In the genomic region with DNA sequence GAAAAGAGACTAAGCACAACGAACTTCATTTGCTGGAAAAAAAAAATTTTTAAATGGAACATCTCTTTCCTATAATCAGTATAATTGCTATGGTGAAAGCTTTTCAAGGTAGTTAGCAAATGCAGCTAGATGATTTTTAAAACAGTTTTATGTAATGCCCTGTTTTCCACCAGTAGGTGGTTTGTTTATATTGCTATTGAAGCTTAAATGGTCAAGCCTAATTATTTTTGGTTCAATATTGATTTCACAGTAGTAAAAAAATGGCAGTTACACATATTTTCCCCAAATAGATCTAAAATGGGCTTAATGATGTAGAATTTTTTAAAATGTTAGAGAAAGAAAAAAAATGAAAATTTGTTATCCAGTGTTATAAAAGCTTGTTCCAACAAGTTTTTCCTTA, we compare ENCODE assay signal across 1 cellular context.
TF ChIP-seq lines count a peak whose summit lies in the region.

No MANE protein-coding gene starts in this region.

TF ChIP-seq in WTC11, 78 proteins besides CTCF, POLR2A, EP300 and RAD21 (continued from another document):
- TF ChIP-seq, protein P1, sequence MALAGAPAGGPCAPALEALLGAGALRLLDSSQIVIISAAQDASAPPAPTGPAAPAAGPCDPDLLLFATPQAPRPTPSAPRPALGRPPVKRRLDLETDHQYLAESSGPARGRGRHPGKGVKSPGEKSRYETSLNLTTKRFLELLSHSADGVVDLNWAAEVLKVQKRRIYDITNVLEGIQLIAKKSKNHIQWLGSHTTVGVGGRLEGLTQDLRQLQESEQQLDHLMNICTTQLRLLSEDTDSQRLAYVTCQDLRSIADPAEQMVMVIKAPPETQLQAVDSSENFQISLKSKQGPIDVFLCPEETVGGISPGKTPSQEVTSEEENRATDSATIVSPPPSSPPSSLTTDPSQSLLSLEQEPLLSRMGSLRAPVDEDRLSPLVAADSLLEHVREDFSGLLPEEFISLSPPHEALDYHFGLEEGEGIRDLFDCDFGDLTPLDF (CRISPR knock-in tag; IDR thresholded peaks at IDR 0.05): no peak
- TF ChIP-seq SMAD3 (CRISPR knock-in tag; IDR thresholded peaks at IDR 0.05; ENCODE audit: borderline replicate concordance): no peak
- TF ChIP-seq, protein P2, sequence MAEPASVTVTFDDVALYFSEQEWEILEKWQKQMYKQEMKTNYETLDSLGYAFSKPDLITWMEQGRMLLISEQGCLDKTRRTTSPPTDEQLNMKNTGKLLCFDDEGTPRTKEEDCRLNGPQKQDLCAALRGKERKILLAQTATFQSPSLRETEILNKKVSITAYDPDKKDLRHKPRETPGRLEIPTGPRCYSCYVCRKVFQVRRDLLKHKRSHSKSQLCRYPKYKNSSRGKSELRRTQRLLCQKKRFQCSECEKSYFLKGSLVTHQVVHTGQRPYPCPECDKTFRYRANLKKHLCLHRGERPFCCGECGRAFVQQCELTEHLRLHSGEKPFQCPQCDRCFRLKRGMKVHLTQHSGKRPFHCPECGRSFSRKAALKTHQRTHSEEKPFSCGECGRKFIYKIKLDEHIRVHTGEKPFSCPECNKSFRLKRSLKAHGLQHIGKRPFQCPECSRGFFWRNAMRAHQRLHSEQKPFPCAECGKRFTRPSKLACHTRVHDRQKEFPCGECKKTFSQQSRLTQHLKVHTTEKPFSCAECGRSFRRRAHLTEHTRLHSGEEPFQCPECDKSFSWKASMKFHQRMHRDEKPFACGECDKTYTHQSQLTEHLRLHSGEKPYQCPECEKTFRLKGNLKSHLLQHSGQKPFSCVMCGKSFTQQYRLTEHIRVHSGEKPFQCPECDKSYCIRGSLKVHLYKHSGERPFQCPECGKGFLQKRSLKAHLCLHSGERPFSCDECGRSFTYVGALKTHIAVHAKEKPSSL (CRISPR knock-in tag; conservative IDR thresholded peaks at IDR 0.05): no peak
